12 cellular contexts compared by ENCODE assay signal in genomic region chr2:24986397-24986796, GRCh38. TPM values are rescaled to one million over a fixed set of nuclear protein-coding genes. Genes with fewer than 3 reads are reported as not detected.
DNase-seq lines count a peak whose midpoint lies in the region; ATAC-seq and TF ChIP-seq lines count a peak whose summit lies in the region.
"Had no signal": no experiment of that assay in that cellular context is flagged by ENCODE, and none has a peak within 500 bp of the region (broad histone marks: within the 10 kb centered on the region; RNA-seq: fewer than 3 reads in every experiment).

No MANE protein-coding gene starts in this region.

- no peaks in the 10 kb centered on the region for H3K9me2 ChIP-seq in Karpas-422 (replicated peaks; ENCODE audit: insufficient read depth, low read length)

- H3K4me1 ChIP-seq in right atrium auricular region (peaks cover 0 to 27% of the 10 kb centered on the region in 2 donors), sigmoid colon (peaks cover 0 to 39% (median 27%) of the 10 kb centered on the region in 4 donors), Karpas-422 (ENCODE audit: low read length) (no peaks in the 10 kb centered on the region)

- H3K79me2 ChIP-seq in Karpas-422 (ENCODE audit: low read length) = no peaks in the 10 kb centered on the region

- no peaks in the 10 kb centered on the region for H4K20me1 ChIP-seq in Karpas-422 (ENCODE audit: insufficient read depth, low read depth, low read length)
- H4K20me1 ChIP-seq: BLaER1 treated with 17β-estradiol and CSF1 and Interleukin-3, amounts not matched to agents 10 nM and 100 nM had no signal

- no peak for TF ChIP-seq POLR2A in sigmoid colon (IDR thresholded peaks at IDR 0.05)

- no peak for TF ChIP-seq CTCF in choroid plexus epithelial cell (conservative IDR thresholded peaks at IDR 0.05; ENCODE audit: low read depth, low read length)
- TF ChIP-seq CTCF in right atrium auricular region (IDR thresholded peaks at IDR 0.05) = no peak
- TF ChIP-seq CTCF in sigmoid colon (IDR thresholded peaks at IDR 0.05) = no peak

- no peak overlapping the region for H3K4me2 ChIP-seq in Karpas-422 (ENCODE audit: low read depth, low read length, poor library complexity, severe bottlenecking)
- H3K4me2 ChIP-seq: BLaER1 treated with 17β-estradiol and CSF1 and Interleukin-3, amounts not matched to agents 10 nM and 100 nM; KMS-11 had no signal

- H3K27me3 ChIP-seq in right atrium auricular region (no peaks in the 10 kb centered on the region), sigmoid colon (no peaks in the 10 kb centered on the region), Karpas-422 (ENCODE audit: low read length) (no peaks in the 10 kb centered on the region)
- H3K27me3 ChIP-seq: BLaER1 treated with 17β-estradiol and CSF1 and Interleukin-3, amounts not matched to agents 10 nM and 100 nM; suprapubic skin had no signal

- no peaks in the 10 kb centered on the region for H3K9me3 ChIP-seq in right atrium auricular region
- no peaks in the 10 kb centered on the region for H3K9me3 ChIP-seq in sigmoid colon
- no peaks in the 10 kb centered on the region for H3K9me3 ChIP-seq in Karpas-422 (ENCODE audit: low read length)
- H3K9me3 ChIP-seq: suprapubic skin had no signal

- no peak overlapping the region for H3K9ac ChIP-seq in Karpas-422 (ENCODE audit: low read length)
- H3K9ac ChIP-seq: BLaER1 treated with 17β-estradiol and CSF1 and Interleukin-3, amounts not matched to agents 10 nM and 100 nM; KMS-11 had no signal

- 9 to 21% methylated on average over 2 of the region's 2 CpGs for WGBS in sigmoid colon, 2 donors

- intact Hi-C loops in sigmoid colon (cut with DNase I) = no loop called here

- H3K27ac ChIP-seq in right atrium auricular region = peak overlapping the region; percentile 75 to 86
- peak overlapping the region in 3 of 4 donors; percentile 39 to 77 (median 75) for H3K27ac ChIP-seq in sigmoid colon
- H3K27ac ChIP-seq in Karpas-422 (ENCODE audit: low read length) = no peak overlapping the region
- H3K27ac ChIP-seq: BLaER1 treated with 17β-estradiol and CSF1 and Interleukin-3, amounts not matched to agents 10 nM and 100 nM; KMS-11; suprapubic skin had no signal

- DNase-seq in OCI-M1 (lab: John Stamatoyannopoulos, UW) (peak; percentile 11), choroid plexus epithelial cell (ENCODE audit: low read depth) (peak; percentile 37), right atrium auricular region (ENCODE audit: low spot score) (no peak), sigmoid colon (peak; percentile 65), Karpas-422 (no peak), GM19238 (ENCODE audit: insufficient read length, low spot score) (no peak)
- DNase-seq: NCI-H1694 treated with DMSO at 0.1 percent for 48 hours, NCI-H82 had no signal

- no peak overlapping the region for H2AFZ ChIP-seq in Karpas-422 (ENCODE audit: low read length)

- TF ChIP-seq EP300 in sigmoid colon (IDR thresholded peaks at IDR 0.05) = no peak

- ATAC-seq in GM18498 (IDR thresholded peaks at IDR 0.05; ENCODE audit: unreplicated experiment) = no peak

- H3K4me3 ChIP-seq in choroid plexus epithelial cell (ENCODE audit: low read depth, low read length) (no peak overlapping the region), right atrium auricular region (no peak overlapping the region), sigmoid colon (no peak overlapping the region), Karpas-422 (ENCODE audit: low read length) (no peak overlapping the region)
- H3K4me3 ChIP-seq: BLaER1 treated with 17β-estradiol and CSF1 and Interleukin-3, amounts not matched to agents 10 nM and 100 nM; suprapubic skin had no signal

- no peaks in the 10 kb centered on the region for H3K36me3 ChIP-seq in right atrium auricular region
- H3K36me3 ChIP-seq in sigmoid colon = no peaks in the 10 kb centered on the region
- no peaks in the 10 kb centered on the region for H3K36me3 ChIP-seq in Karpas-422 (ENCODE audit: insufficient read depth, low read length)
- H3K36me3 ChIP-seq: BLaER1 treated with 17β-estradiol and CSF1 and Interleukin-3, amounts not matched to agents 10 nM and 100 nM; suprapubic skin had no signal

RNA-seq across cellular contexts. Expression of gene DNAJC27, which starts 14.6 kb away (rescaled TPM):
- total RNA-seq in right atrium auricular region (1 to 10 TPM; 7.3 to 7.5 TPM), sigmoid colon (10 to 100 TPM in 1 of 4 donors, 1 to 10 TPM in 3; 6.3 to 12.5 (median 7.8) TPM)
- 1 to 10 TPM in 2 of 3 donors, under 1 TPM in 1; 0.60 to 3.3 (median 1.6) TPM for polyA plus RNA-seq in sigmoid colon
- 6.3 and 6.7 TPM in 2 replicates for total RNA-seq in Karpas-422 (2014; rRNA removed; shearing (Covaris generic); ENCODE audit: low replicate concordance)

RNA-seq across cellular contexts. Expression of gene EFR3B, which starts 55.5 kb away (rescaled TPM):
- 10 to 100 TPM in 1 of 2 donors, 1 to 10 TPM in 1; 2.6 to 10.8 TPM for total RNA-seq in right atrium auricular region
- total RNA-seq in sigmoid colon = 1 to 10 TPM in 3 of 4 donors, under 1 TPM in 1; 0.49 to 1.9 (median 1.6) TPM
- polyA plus RNA-seq in sigmoid colon = under 1 TPM; under 0.01 to 0.50 (median 0.23) TPM
- total RNA-seq in Karpas-422 (2014; rRNA removed; shearing (Covaris generic); ENCODE audit: low replicate concordance) = 0.22 and 0.58 TPM in 2 replicates

Comparison
In these comparisons a context has a peak if more than half of its experiments do, and no peak if none do; other contexts are left out.
1. DNase-seq: peak in OCI-M1 (single experiment), choroid plexus epithelial cell (single experiment) and sigmoid colon (single experiment); none in right atrium auricular region (single experiment), Karpas-422 (single experiment) and GM19238 (single experiment).